14 cellular contexts compared by ENCODE assay signal in the genomic region with DNA sequence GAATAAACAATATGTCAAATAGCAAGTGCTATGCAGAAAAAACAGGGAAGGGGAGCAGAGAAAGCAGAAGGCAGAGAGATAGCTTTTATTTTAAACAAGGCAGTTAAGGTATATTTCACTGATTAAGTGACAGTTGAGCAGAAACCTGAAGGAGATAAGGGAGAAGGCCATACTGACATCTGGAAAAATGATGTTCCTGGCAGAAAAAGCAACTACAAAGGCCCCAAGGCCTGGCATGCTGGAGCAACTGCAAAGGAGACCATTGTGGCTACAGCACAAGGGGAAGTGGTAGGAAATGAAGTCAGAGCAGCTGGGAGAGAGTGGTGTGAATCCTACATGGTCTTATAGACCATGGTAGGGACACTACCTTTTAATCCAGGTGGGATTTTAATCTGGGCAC. TPM values are rescaled to one million over a fixed set of nuclear protein-coding genes. Genes with fewer than 3 reads are reported as not detected.
DNase-seq lines count a peak whose midpoint lies in the region; ATAC-seq, FAIRE-seq and TF ChIP-seq lines count a peak whose summit lies in the region.
"Had no signal": no experiment of that assay in that cellular context is flagged by ENCODE, and none has a peak within 500 bp of the region (broad histone marks: within the 10 kb centered on the region; RNA-seq: fewer than 3 reads in every experiment).

No MANE protein-coding gene starts in this region.

- no peak for TF ChIP-seq POLR2A in endothelial cell of umbilical vein (IDR thresholded peaks at IDR 0.05; ENCODE audit: low read depth, low read length)
- TF ChIP-seq POLR2A in upper lobe of left lung (IDR thresholded peaks at IDR 0.05), result no peak

- dilution Hi-C loops in endothelial cell of umbilical vein (cut with MboI; ENCODE audit: extremely low pct_ligation_motif_present, low sequenced_read_pairs), result no loop called here

- H3K27ac Mint-ChIP-seq in T-cell, result peak overlapping the region; percentile 2 to 77

- POLR2A ChIA-PET in T-cell (lab: Charles Lee) (no interaction called here), endothelial cell of umbilical vein (lab: Charles Lee) (no interaction called here)

- intact Hi-C loops in left ventricle myocardium inferior (cut with micrococcal nuclease) (no loop called here), right cardiac atrium (cut with DNase I) (no loop called here), endothelial cell of umbilical vein (cut with micrococcal nuclease) (no loop called here)

- H3K4me3 ChIP-seq in left ventricle myocardium inferior, result no peak overlapping the region
- no peak overlapping the region for H3K4me3 ChIP-seq in right cardiac atrium (ENCODE audit: low read length)
- no peak overlapping the region for H3K4me3 ChIP-seq in endothelial cell of umbilical vein (replicated peaks in 1 of 3; ENCODE audit: insufficient read depth in 1 of 3, low read depth in 1 of 3, low read length in 3 of 3)
- no peak overlapping the region for H3K4me3 ChIP-seq in upper lobe of left lung
- H3K4me3 ChIP-seq: breast epithelium, lung had no signal

- peaks cover 30 to 56% (median 39%) of the 10 kb centered on the region in 3 donors for H3K4me1 Mint-ChIP-seq in T-cell

- ATAC-seq in right cardiac atrium (no peak), T-cell (replicated peaks in 1 of 4) (peak in 1 of 4 experiments; percentile 40), upper lobe of left lung (ENCODE audit: low FRiP score in 2 of 2) (no peak), HG03521 (IDR thresholded peaks at IDR 0.05; ENCODE audit: unreplicated experiment) (no peak)

- H3K27ac ChIP-seq in left ventricle myocardium inferior (replicated peaks) (peak overlapping the region; percentile 9), right cardiac atrium (ENCODE audit: low read length) (no peak overlapping the region), endothelial cell of umbilical vein (ENCODE audit: insufficient read depth, low read depth, low read length) (peak overlapping the region; percentile 15), upper lobe of left lung (peak overlapping the region; percentile 6 to 46 (median 36))
- H3K27ac ChIP-seq: breast epithelium had no signal

- DNase-seq in left ventricle myocardium inferior (no peak), right cardiac atrium (no peak), T-cell (no peak), endothelial cell of umbilical vein (ENCODE audit: low read depth, low spot score) (no peak), upper lobe of left lung (no peak), SK-N-DZ (ENCODE audit: low spot score) (no peak), DMS79 (lab: John Stamatoyannopoulos, UW) (no peak)
- DNase-seq: activated T-cell treated with anti-CD3 and anti-CD28 coated beads, Interleukin-2, amount 50 U/mL, for 1 hour; hippocampal formation; NCI-H2171 treated with DMSO at 0.1 percent for 48 hours; posterior cingulate gyrus had no signal

- no peaks in the 10 kb centered on the region for H3K27me3 Mint-ChIP-seq in T-cell

- H3K9me1 ChIP-seq in endothelial cell of umbilical vein (replicated peaks; ENCODE audit: control insufficient read depth, extremely low read depth, insufficient read depth, low read length), result no peaks in the 10 kb centered on the region

- peaks cover 9% of the 10 kb centered on the region for H3K4me1 ChIP-seq in left ventricle myocardium inferior
- H3K4me1 ChIP-seq in right cardiac atrium (ENCODE audit: control insufficient read depth, insufficient read depth, low read length), result peaks cover 1% of the 10 kb centered on the region
- no peaks in the 10 kb centered on the region for H3K4me1 ChIP-seq in endothelial cell of umbilical vein (ENCODE audit: control insufficient read depth, extremely low read depth, insufficient read depth, low read length)
- peaks cover 0 to 29% (median 19%) of the 10 kb centered on the region in 4 donors for H3K4me1 ChIP-seq in upper lobe of left lung
- H3K4me1 ChIP-seq: breast epithelium had no signal

- no peaks in the 10 kb centered on the region for H3K9me3 Mint-ChIP-seq in T-cell

- peaks cover 56% of the 10 kb centered on the region for H3K36me3 Mint-ChIP-seq in T-cell

- H3K36me3 ChIP-seq in left ventricle myocardium inferior, result peaks cover 94% of the 10 kb centered on the region
- H3K36me3 ChIP-seq in endothelial cell of umbilical vein (ENCODE audit: control insufficient read depth in 2 of 2, extremely low read depth in 1 of 2, insufficient read depth in 2 of 2, low read length in 2 of 2), result peaks cover 7 to 24% of the 10 kb centered on the region in 2 experiments
- H3K36me3 ChIP-seq in upper lobe of left lung, result peaks cover 8 to 90% (median 39%) of the 10 kb centered on the region in 4 donors
- H3K36me3 ChIP-seq: breast epithelium had no signal

- no peak overlapping the region for H3K4me2 ChIP-seq in endothelial cell of umbilical vein (ENCODE audit: insufficient read depth, low read length)

- H3K4me3 Mint-ChIP-seq in T-cell, result no peak overlapping the region

- H2AFZ ChIP-seq in endothelial cell of umbilical vein (ENCODE audit: low read depth, low read length), result no peak overlapping the region

- H3K79me2 ChIP-seq in endothelial cell of umbilical vein (ENCODE audit: control insufficient read depth, insufficient read depth, low read length), result no peaks in the 10 kb centered on the region

- no TSS peak for BruUV-seq in endothelial cell of umbilical vein (replicated peaks; lab: Mats Ljungman, UMichigan)

- no peak overlapping the region for H3K9ac ChIP-seq in endothelial cell of umbilical vein (replicated peaks; ENCODE audit: extremely low read depth, insufficient read depth, low read length)

- TF ChIP-seq CTCF in left ventricle myocardium inferior (IDR thresholded peaks at IDR 0.05; ENCODE audit: borderline replicate concordance), result no peak
- TF ChIP-seq CTCF in endothelial cell of umbilical vein (IDR thresholded peaks at IDR 0.05; ENCODE audit: extremely low read depth in 1 of 2, insufficient read depth in 1 of 2, low read depth in 1 of 2, low read length in 2 of 2), result no peak
- no peak for TF ChIP-seq CTCF in upper lobe of left lung (IDR thresholded peaks at IDR 0.05)

- no peak for FAIRE-seq in endothelial cell of umbilical vein (lab: Jason Lieb, UNC)

- TF ChIP-seq EP300 in upper lobe of left lung (IDR thresholded peaks at IDR 0.05), result no peak

- H3K27me3 ChIP-seq in left ventricle myocardium inferior (ENCODE audit: low read depth) (no peaks in the 10 kb centered on the region), right cardiac atrium (ENCODE audit: control insufficient read depth, insufficient read depth) (no peaks in the 10 kb centered on the region), endothelial cell of umbilical vein (ENCODE audit: control insufficient read depth in 2 of 2, insufficient read depth in 2 of 2, low read length in 2 of 2) (no peaks in the 10 kb centered on the region), upper lobe of left lung (no peaks in the 10 kb centered on the region)
- H3K27me3 ChIP-seq: breast epithelium had no signal

- H4K20me1 ChIP-seq in endothelial cell of umbilical vein (replicated peaks; ENCODE audit: control insufficient read depth, extremely low read depth, insufficient read depth, low read length), result no peaks in the 10 kb centered on the region

- no peaks in the 10 kb centered on the region for H3K9me3 ChIP-seq in left ventricle myocardium inferior (replicated peaks)
- H3K9me3 ChIP-seq in right cardiac atrium (ENCODE audit: control insufficient read depth, low read length), result no peaks in the 10 kb centered on the region
- H3K9me3 ChIP-seq in endothelial cell of umbilical vein (replicated peaks; ENCODE audit: control insufficient read depth, insufficient read depth, low read length), result no peaks in the 10 kb centered on the region
- H3K9me3 ChIP-seq in upper lobe of left lung, result no peaks in the 10 kb centered on the region
- H3K9me3 ChIP-seq: breast epithelium had no signal

- CTCF ChIA-PET in T-cell (lab: Charles Lee) (interaction anchor here in 1 of 2 donors (0.6 to 1.4 kb wide), 2 partner anchors 9 to 164 kb away, joined by 4 to 5 read pairs; partner anchors contain the start of gene MXD1), endothelial cell of umbilical vein (lab: Charles Lee) (interaction anchor here (0.8 to 1.7 kb wide), 2 partner anchors 16 to 164 kb away, joined by 3 to 6 read pairs; partner anchors contain the start of gene MXD1)

TF ChIP-seq in endothelial cell of umbilical vein, 7 proteins besides CTCF, POLR2A, EP300 and RAD21:
- TF ChIP-seq POLR2AphosphoS5 (IDR thresholded peaks at IDR 0.05; ENCODE audit: insufficient read depth, low read depth, low read length) (no peak), EZH2 (IDR thresholded peaks at IDR 0.05; ENCODE audit: borderline replicate concordance, low read depth, low read length, severe bottlenecking) (no peak), GATA2 (IDR thresholded peaks at IDR 0.05; ENCODE audit: insufficient read depth, insufficient read length, low read depth, low read length) (no peak), JUN (IDR thresholded peaks at IDR 0.05; ENCODE audit: borderline replicate concordance, insufficient read depth, insufficient read length, low read depth) (no peak), MAX (IDR thresholded peaks at IDR 0.05; ENCODE audit: insufficient read depth, insufficient read length) (no peak), MYC (IDR thresholded peaks at IDR 0.05; ENCODE audit: low read depth, low read length) (no peak), FOS (IDR thresholded peaks at IDR 0.05; ENCODE audit: borderline replicate concordance, insufficient read depth, low read length) (no peak)

RNA-seq across cellular contexts. Expression of gene PCBP1, which starts 8.9 kb away (rescaled TPM):
- 205 TPM for total RNA-seq in left ventricle myocardium inferior
- 100 to 1,000 TPM; 233 to 259 (median 239) TPM for total RNA-seq in right cardiac atrium
- polyA plus RNA-seq in right cardiac atrium, result 280 TPM
- 100 to 1,000 TPM; 303 to 431 (median 386) TPM for total RNA-seq in T-cell
- 342 and 360 TPM in 2 replicates for total RNA-seq in endothelial cell of umbilical vein
- 181 and 196 TPM in 2 replicates for polyA plus RNA-seq in endothelial cell of umbilical vein
- polyA plus RNA-seq in endothelial cell of umbilical vein (2011; cell fraction: cytosol; rRNA removed), result 162 and 170 TPM in 2 replicates
- polyA plus RNA-seq in endothelial cell of umbilical vein (2011; cell fraction: nucleus; rRNA removed), result 77.1 and 86.7 TPM in 2 replicates
- polyA plus RNA-seq in endothelial cell of umbilical vein (2012), result 304 and 311 TPM in 2 replicates
- 98.7 and 112 TPM in 2 replicates for polyA minus RNA-seq in endothelial cell of umbilical vein
- 89.6 TPM for polyA minus RNA-seq in endothelial cell of umbilical vein (2011; cell fraction: cytosol; rRNA and poly(A)+ RNA removed)
- polyA minus RNA-seq in endothelial cell of umbilical vein (2011; cell fraction: nucleus; rRNA and poly(A)+ RNA removed), result 37.1 and 39.4 TPM in 2 replicates
- 100 to 1,000 TPM; 126 to 384 (median 236) TPM for total RNA-seq in upper lobe of left lung
- 43.7 and 50.5 TPM in 2 replicates for polyA plus RNA-seq in SK-N-DZ (2014; cell fraction: cytosol; rRNA removed)
- 25.4 and 55.6 TPM in 2 replicates for polyA plus RNA-seq in SK-N-DZ (2014; cell fraction: nucleus; rRNA removed)
